ENCODE assay signal across 8 cellular contexts in genomic region chr14:73753887-73754880, GRCh38. TPM values are rescaled to one million over a fixed set of nuclear protein-coding genes. Genes with fewer than 3 reads are reported as not detected.
A peak's percentile ranks its signal among the peaks of the same experiment; 100 is the strongest.
DNase-seq lines count a peak whose midpoint lies in the region; ATAC-seq and FAIRE-seq lines count a peak whose summit lies in the region.

No MANE protein-coding gene starts in this region.

- peak; percentile 44 for ATAC-seq in HG02884 (IDR thresholded peaks at IDR 0.05; ENCODE audit: unreplicated experiment)

- FAIRE-seq in urothelium cell line (lab: Jason Lieb, UNC), result peak; percentile 37

- peak; percentile 76 for DNase-seq in activated CD8-positive, alpha-beta memory T cell treated with anti-CD3 and anti-CD28 coated beads for 24 hours
- DNase-seq in activated CD8-positive, alpha-beta memory T cell treated with anti-CD3 and anti-CD28 coated beads, Interleukin-2, amount 50 U/mL, for 4 hours, result no peak
- DNase-seq in SIG-M5 treated with dmso at 0.1 percent for 504 hours (lab: John Stamatoyannopoulos, UW; ENCODE audit: unreplicated experiment) (peak; percentile 87), dedifferentiated amniotic fluid mesenchymal stem cell (ENCODE audit: extremely low spot score) (peak; percentile 35), mucosa of gallbladder (ENCODE audit: low spot score) (peak; percentile 51), urothelium cell line (ENCODE audit: low spot score) (no peak), D341Med (ENCODE audit: low spot score) (no peak)

RNA-seq across cellular contexts. Expression of gene PNMA1, which starts 40.0 kb away (rescaled TPM):
- 79.5 TPM for total RNA-seq in mucosa of gallbladder

Comparison
In these comparisons a context has a peak if more than half of its experiments do, and no peak if none do; other contexts are left out.
1. DNase-seq: peak in activated CD8-positive, alpha-beta memory T cell treated with anti-CD3 and anti-CD28 coated beads for 24 hours (single experiment), SIG-M5 treated with dmso at 0.1 percent for 504 hours (single experiment), dedifferentiated amniotic fluid mesenchymal stem cell (single experiment) and mucosa of gallbladder (single experiment); none in activated CD8-positive, alpha-beta memory T cell treated with anti-CD3 and anti-CD28 coated beads, Interleukin-2, amount 50 U/mL, for 4 hours (single experiment), urothelium cell line (single experiment) and D341Med (single experiment).